ENCODE assay signal across 8 cellular contexts in genomic region chr17:50953831-50954601, GRCh38.
DNase-seq lines count a peak whose midpoint lies in the region; ATAC-seq and TF ChIP-seq lines count a peak whose summit lies in the region.

No MANE protein-coding gene starts in this region.

- no peak for TF ChIP-seq CTCF in AG04450 (IDR thresholded peaks at IDR 0.05; ENCODE audit: low read depth, low read length)

- POLR2A ChIA-PET in AG04450 (lab: Yijun Ruan, JAX), result interaction anchor here (1.1 to 4.7 kb wide), 2 partner anchors 88 to 118 kb away, joined by 3 to 85 read pairs; partner anchors contain the start of genes TOB1 and WFIKKN2

- intact Hi-C loops in sciatic nerve (cut with DNase I), result loop anchor here (5.0 to 10.0 kb wide), 2 partner anchors 102 to 169 kb away; no protein-coding TSS in a partner anchor

- ATAC-seq in SK-N-SH treated with all-trans-retinoic acid at 6 μM for 48 hours, result peak; percentile 13
- ATAC-seq in sciatic nerve, result peak; percentile 35
- no peak for ATAC-seq in HG03039 (IDR thresholded peaks at IDR 0.05; ENCODE audit: unreplicated experiment)

- peak overlapping the region; percentile 61 for H3K27ac ChIP-seq in AG04450 (ENCODE audit: low read depth, low read length)

- no peaks in the 10 kb centered on the region for H3K27me3 ChIP-seq in AG04450 (ENCODE audit: control insufficient read depth, insufficient read depth, low read length)

- CTCF ChIA-PET in AG04450 (lab: Charles Lee), result interaction anchor here (0.6 to 12.0 kb wide), 5 partner anchors 90 to 171 kb away, joined by 3 to 218 read pairs (median 5); no protein-coding TSS in a partner anchor

- no peaks in the 10 kb centered on the region for H3K9me3 ChIP-seq in AG04450 (ENCODE audit: control insufficient read depth, insufficient read depth, low read length)

- no peak overlapping the region for H3K4me3 ChIP-seq in AG04450 (ENCODE audit: low read depth, low read length)

- DNase-seq in AG04450 (ENCODE audit: low read depth, low spot score), result peak; percentile 50
- DNase-seq in HPDE6-E6E7 (ENCODE audit: extremely low spot score), result peak; percentile 97
- DNase-seq in glomerular visceral epithelial cell (ENCODE audit: extremely low spot score), result peak; percentile 56
- DNase-seq in sciatic nerve (ENCODE audit: low spot score), result no peak
- DNase-seq in NCI-H1048 (lab: John Stamatoyannopoulos, UW), result no peak
- no peak for DNase-seq in activated gamma-delta T cell (lab: John Stamatoyannopoulos, UW)

TF ChIP-seq in SK-N-SH treated with all-trans-retinoic acid at 6 μM for 48 hours, 23 proteins besides CTCF, POLR2A, EP300 and RAD21:
- no peak for TF ChIP-seq ZC3H10 (CRISPR knock-in tag; IDR thresholded peaks at IDR 0.05)
- 0 out of 2 replicates have a peak, but pooled peaks have one; percentile 27 for TF ChIP-seq OSR1 (CRISPR knock-in tag; IDR thresholded peaks at IDR 0.05)
- peak; percentile 57; the same call in 1 of the 2 replicates for TF ChIP-seq TCF4 (CRISPR knock-in tag; IDR thresholded peaks at IDR 0.05; ENCODE audit: borderline replicate concordance)
- TF ChIP-seq SNAI2 (CRISPR knock-in tag; IDR thresholded peaks at IDR 0.05), result 0 out of 2 replicates have a peak, but pooled peaks have one; percentile 56
- no peak for TF ChIP-seq RARB (CRISPR knock-in tag; IDR thresholded peaks at IDR 0.05)
- TF ChIP-seq CSRNP3 (CRISPR knock-in tag; IDR thresholded peaks at IDR 0.05), result 0 out of 2 replicates have a peak, but pooled peaks have one; percentile 45
- TF ChIP-seq CSDC2 (CRISPR knock-in tag; IDR thresholded peaks at IDR 0.05), result no peak
- TF ChIP-seq TSHZ2 (CRISPR knock-in tag; IDR thresholded peaks at IDR 0.05), result peak; percentile 23; the same call in 1 of the 2 replicates
- 0 out of 2 replicates have a peak, but pooled peaks have one; percentile 22 for TF ChIP-seq ZFP3 (CRISPR knock-in tag; IDR thresholded peaks at IDR 0.05)

Comparison
In these comparisons a context has a peak if more than half of its experiments do, and no peak if none do; other contexts are left out.
1. DNase-seq: peak in AG04450 (single experiment), HPDE6-E6E7 (single experiment) and glomerular visceral epithelial cell (single experiment); none in sciatic nerve (single experiment), NCI-H1048 (single experiment) and activated gamma-delta T cell (single experiment).